In genomic region chr1:168400139-168400538, GRCh38 we compare ENCODE assay signal across 25 cellular contexts.
"Had no signal": no experiment of that assay in that cellular context is flagged by ENCODE, and none has a peak within 500 bp of the region (broad histone marks: within the 10 kb centered on the region; RNA-seq: fewer than 3 reads in every experiment).

No MANE protein-coding gene starts in this region.

- H3K27me3 ChIP-seq: body of pancreas, left lung, SJSA1, spleen, thyroid gland, upper lobe of left lung, vagina had no signal

- H3K36me3 ChIP-seq: left lung, lower lobe of right lung, SJSA1, spleen, thyroid gland, upper lobe of left lung, vagina had no signal

- H3K4me1 ChIP-seq: body of pancreas, left lung, SJSA1, spleen, thyroid gland, upper lobe of left lung had no signal

- DNase-seq: activated CD4-positive, alpha-beta memory T cell treated with anti-CD3 and anti-CD28 coated beads, Interleukin-2, amount 10 ng/mL, durations not matched to agents 7 days and 5 days; activated CD4-positive, alpha-beta T cell treated with anti-CD3 and anti-CD28 coated beads, Interleukin-2, amount 10 ng/mL, durations not matched to agents 7 days and 5 days; activated CD8-positive, alpha-beta memory T cell treated with anti-CD3 and anti-CD28 coated beads, Interleukin-2, amount 50 U/mL, for 48 hours; activated effector memory CD4-positive, alpha-beta T cell treated with anti-CD3 and anti-CD28 coated beads, Interleukin-2, amount 50 U/mL, for 16 hours; activated naive CD4-positive, alpha-beta T cell treated with anti-CD3 and anti-CD28 coated beads for 36 hours; aorta; body of pancreas; cerebellar nuclear complex; foreskin melanocyte; left lung; lower lobe of right lung; mesenchymal stem cell; natural killer cell; right cardiac atrium; spleen; substantia nigra; T-helper 1 cell; thyroid gland; upper lobe of left lung had no signal

- H3K36me3 Mint-ChIP-seq: natural killer cell had no signal

- H3K4me3 ChIP-seq: body of pancreas, coronary artery, left lung, lower lobe of right lung, SJSA1, spleen, thyroid gland, upper lobe of left lung, vagina had no signal

- H3K9me3 ChIP-seq: body of pancreas, left lung, lower lobe of right lung, SJSA1, spleen, thyroid gland, upper lobe of left lung, vagina had no signal

- H3K4me3 Mint-ChIP-seq: activated CD4-positive, alpha-beta memory T cell treated with anti-CD3 and anti-CD28 coated beads, Interleukin-2, amount 10 ng/mL, durations not matched to agents 7 days and 5 days; activated CD4-positive, alpha-beta T cell treated with anti-CD3 and anti-CD28 coated beads, Interleukin-2, amount 10 ng/mL, durations not matched to agents 7 days and 5 days; activated naive CD4-positive, alpha-beta T cell treated with anti-CD3 and anti-CD28 coated beads for 36 hours; natural killer cell; stimulated activated naive CD8-positive, alpha-beta T cell treated with anti-CD3 and anti-CD28 coated beads, Interleukin-15, Interleukin-2, amounts not matched to agents 100 ng/mL and 50 ng/mL, for 24 hours; T-helper 2 cell treated with Interferon-gamma antibody and Interleukin-4, amounts not matched to agents 5 μg/mL and 100 μg/mL, for 36 hours had no signal

- H3K27ac ChIP-seq: body of pancreas, coronary artery, left lung, lower lobe of right lung, SJSA1, spleen, thyroid gland, upper lobe of left lung had no signal

- H3K27me3 Mint-ChIP-seq: activated CD4-positive, alpha-beta memory T cell treated with anti-CD3 and anti-CD28 coated beads, Interleukin-2, amount 10 ng/mL, durations not matched to agents 7 days and 5 days had no signal

- ATAC-seq: body of pancreas, esophagus mucosa, left lung, lower lobe of right lung, natural killer cell, right cardiac atrium had no signal

- H3K9me3 Mint-ChIP-seq: activated CD4-positive, alpha-beta memory T cell treated with anti-CD3 and anti-CD28 coated beads, Interleukin-2, amount 10 ng/mL, durations not matched to agents 7 days and 5 days; activated CD4-positive, alpha-beta T cell treated with anti-CD3 and anti-CD28 coated beads, Interleukin-2, amount 10 ng/mL, durations not matched to agents 7 days and 5 days; activated naive CD4-positive, alpha-beta T cell treated with anti-CD3 and anti-CD28 coated beads for 36 hours; natural killer cell; stimulated activated naive CD8-positive, alpha-beta T cell treated with anti-CD3 and anti-CD28 coated beads, Interleukin-15, Interleukin-2, amounts not matched to agents 100 ng/mL and 50 ng/mL, for 24 hours; T-helper 2 cell treated with Interferon-gamma antibody and Interleukin-4, amounts not matched to agents 5 μg/mL and 100 μg/mL, for 36 hours had no signal

- H3K27ac Mint-ChIP-seq: activated CD4-positive, alpha-beta memory T cell treated with anti-CD3 and anti-CD28 coated beads, Interleukin-2, amount 10 ng/mL, durations not matched to agents 7 days and 5 days; activated CD4-positive, alpha-beta T cell treated with anti-CD3 and anti-CD28 coated beads, Interleukin-2, amount 10 ng/mL, durations not matched to agents 7 days and 5 days; natural killer cell; stimulated activated naive CD8-positive, alpha-beta T cell treated with anti-CD3 and anti-CD28 coated beads, Interleukin-15, Interleukin-2, amounts not matched to agents 100 ng/mL and 50 ng/mL, for 24 hours; T-helper 2 cell treated with Interferon-gamma antibody and Interleukin-4, amounts not matched to agents 5 μg/mL and 100 μg/mL, for 36 hours had no signal
